ENCODE assay signal across 1 cellular context in genomic region chr17:71759422-71760060, GRCh38.
TF ChIP-seq lines count a peak whose summit lies in the region.

No MANE protein-coding gene starts in this region.

TF ChIP-seq in SK-N-SH treated with all-trans-retinoic acid at 6 μM for 48 hours, 23 proteins besides CTCF, POLR2A, EP300 and RAD21 (continued from another document):
- no peak for TF ChIP-seq TCF4 (CRISPR knock-in tag; IDR thresholded peaks at IDR 0.05; ENCODE audit: borderline replicate concordance)
- TF ChIP-seq ZFP3 (CRISPR knock-in tag; IDR thresholded peaks at IDR 0.05) = no peak
- TF ChIP-seq ZNF8 (CRISPR knock-in tag; IDR thresholded peaks at IDR 0.05) = no peak
- TF ChIP-seq SNAI2 (CRISPR knock-in tag; IDR thresholded peaks at IDR 0.05) = no peak
- no peak for TF ChIP-seq ZNF565 (CRISPR knock-in tag; conservative IDR thresholded peaks at IDR 0.05; ENCODE audit: low read depth)
- TF ChIP-seq ARNTL (CRISPR knock-in tag; IDR thresholded peaks at IDR 0.05; ENCODE audit: borderline replicate concordance, low read depth) = no peak
- TF ChIP-seq ZFP30 (CRISPR knock-in tag; IDR thresholded peaks at IDR 0.05) = no peak
